ENCODE assay signal across 1 cellular context in genomic region chr9:37414503-37414943, GRCh38.
TF ChIP-seq lines count a peak whose summit lies in the region.

No MANE protein-coding gene starts in this region.

TF ChIP-seq in HepG2, 621 proteins besides CTCF, POLR2A, EP300 and RAD21 (continued from another document):
- TF ChIP-seq YY1 (IDR thresholded peaks at IDR 0.05; ENCODE audit: insufficient read depth, insufficient replicate concordance, low read depth, low read length) (no peak), ZNF350 (CRISPR knock-in tag; IDR thresholded peaks at IDR 0.05; ENCODE audit: borderline replicate concordance, low read depth) (0 out of 2 replicates have a peak, but pooled peaks have one; percentile 7)
